ENCODE assay signal across 16 cellular contexts in genomic region chr11:635945-636510, GRCh38. TPM values are rescaled to one million over a fixed set of nuclear protein-coding genes. Genes with fewer than 3 reads are reported as not detected.
DNase-seq lines count a peak whose midpoint lies in the region; ATAC-seq and TF ChIP-seq lines count a peak whose summit lies in the region.
"Had no signal": no experiment of that assay in that cellular context is flagged by ENCODE, and none has a peak within 500 bp of the region (broad histone marks: within the 10 kb centered on the region; RNA-seq: fewer than 3 reads in every experiment).

No MANE protein-coding gene starts in this region.

- 69% methylated on average over 22 of the region's 22 CpGs for WGBS in hepatocyte (ENCODE audit: low lambda C conversion rate, missing lambda C conversion rate)

- peaks cover 17% of the 10 kb centered on the region for H3K4me1 Mint-ChIP-seq in nephron

- H3K4me1 ChIP-seq in ES-I3 (ENCODE audit: insufficient read depth, low read length) = peaks cover 6% of the 10 kb centered on the region; the same call in 1 of the 2 replicates
- peaks cover 22% of the 10 kb centered on the region for H3K4me1 ChIP-seq in HUES48 (ENCODE audit: control insufficient read depth, insufficient read depth, low read length)
- H3K4me1 ChIP-seq in hepatocyte (ENCODE audit: insufficient read depth) = peaks cover 22% of the 10 kb centered on the region

- peak overlapping the region; percentile 11; the same call in 1 of the 2 replicates for H3K9ac ChIP-seq in ES-I3 (ENCODE audit: low read depth, low read length)
- H3K9ac ChIP-seq in HUES48 (ENCODE audit: low read depth, low read length) = no peak overlapping the region
- H3K9ac ChIP-seq: BLaER1 had no signal

- H3K9me3 Mint-ChIP-seq in nephron = no peaks in the 10 kb centered on the region

- H2AFZ ChIP-seq in hepatocyte = no peak overlapping the region

- no peak overlapping the region for H3K27ac Mint-ChIP-seq in nephron

- H3K27me3 ChIP-seq in HUES48 (ENCODE audit: control insufficient read depth, insufficient read depth, low read length) (peaks cover 61% of the 10 kb centered on the region), hepatocyte (peaks cover 40% of the 10 kb centered on the region)

- no peaks in the 10 kb centered on the region for H3K36me3 ChIP-seq in ES-I3 (ENCODE audit: insufficient read depth, low read length)
- H3K36me3 ChIP-seq in HUES48 (ENCODE audit: control insufficient read depth, insufficient read depth, low read length) = no peaks in the 10 kb centered on the region
- no peaks in the 10 kb centered on the region for H3K36me3 ChIP-seq in hepatocyte (replicated peaks; ENCODE audit: insufficient read depth, low read depth)

- H3K27me3 Mint-ChIP-seq in nephron (ENCODE audit: low read depth) = peaks cover 65% of the 10 kb centered on the region

- H3K79me2 ChIP-seq in hepatocyte = no peaks in the 10 kb centered on the region

- ATAC-seq in GM19351 (IDR thresholded peaks at IDR 0.05; ENCODE audit: unreplicated experiment) = no peak
- ATAC-seq: K562 had no signal

- DNase-seq in hepatocyte (ENCODE audit: low spot score) = peak; percentile 13
- no peak for DNase-seq in AG08396 (ENCODE audit: low spot score)
- DNase-seq in kidney glomerular epithelial cell (lab: John Stamatoyannopoulos, UW) = no peak
- DNase-seq: EL, NCI-H1436 treated with DMSO at 0.1 percent for 48 hours, NCI-H2081, NCI-H524, SIG-M5 had no signal

- H3K4me2 ChIP-seq in hepatocyte = no peak overlapping the region
- H3K4me2 ChIP-seq: BLaER1 had no signal

- H3K4me3 ChIP-seq in HUES48 (ENCODE audit: low read depth, low read length) = peak overlapping the region; percentile 60; the same call in 1 of the 2 replicates
- H3K4me3 ChIP-seq in hepatocyte = no peak overlapping the region
- H3K4me3 ChIP-seq: BLaER1, K562 had no signal

- H3K36me3 Mint-ChIP-seq in nephron (ENCODE audit: low read depth) = peaks cover 5% of the 10 kb centered on the region

- H3K9me2 ChIP-seq in hepatocyte (replicated peaks; ENCODE audit: insufficient read depth) = no peaks in the 10 kb centered on the region

- H3K27ac ChIP-seq in HUES48 (ENCODE audit: low read depth, low read length) (no peak overlapping the region), hepatocyte (no peak overlapping the region)
- H3K27ac ChIP-seq: BLaER1 had no signal

- peaks cover 40% of the 10 kb centered on the region for H4K20me1 ChIP-seq in hepatocyte (ENCODE audit: insufficient read depth, poor library complexity, severe bottlenecking)

- H3K9me3 ChIP-seq in ES-I3 (ENCODE audit: control insufficient read depth, insufficient read depth, low read length) (no peaks in the 10 kb centered on the region), HUES48 (ENCODE audit: control insufficient read depth, insufficient read depth, low read length) (no peaks in the 10 kb centered on the region), hepatocyte (ENCODE audit: low read depth) (no peaks in the 10 kb centered on the region)
- H3K9me3 ChIP-seq: BLaER1 had no signal

- H3K4me3 Mint-ChIP-seq in nephron = peak overlapping the region in 2 of 3 experiments; percentile 32 to 37

- no peak for TF ChIP-seq CTCF in hepatocyte (IDR thresholded peaks at IDR 0.05; ENCODE audit: poor library complexity)
- TF ChIP-seq CTCF in nephron (IDR thresholded peaks at IDR 0.05; ENCODE audit: unreplicated experiment in 3 of 3) = no peak

RNA-seq across cellular contexts. Expression of gene DRD4, which starts 1.0 kb away (rescaled TPM):
- total RNA-seq in hepatocyte = not detected in 2 replicates
- 1.1 and 2.9 TPM in 2 replicates for polyA plus RNA-seq in hepatocyte

RNA-seq across cellular contexts. Expression of gene SCT, which starts 9.0 kb away (rescaled TPM):
- not detected in 2 replicates for total RNA-seq in hepatocyte
- polyA plus RNA-seq in hepatocyte = 20.5 and 21.7 TPM in 2 replicates
- total RNA-seq: HT1080, K562 had no signal
- polyA plus RNA-seq: AG04450, K562 had no signal

RNA-seq across cellular contexts. Expression of gene CDHR5, which starts 11.3 kb away (rescaled TPM):
- total RNA-seq in hepatocyte = 91.5 and 114 TPM in 2 replicates
- 142 and 166 TPM in 2 replicates for polyA plus RNA-seq in hepatocyte
- total RNA-seq: HT1080 had no signal
- polyA plus RNA-seq: AG04450, K562 had no signal

RNA-seq across cellular contexts. Expression of gene IRF7, which starts 20.3 kb away (rescaled TPM):
- 9.3 and 10.4 TPM in 2 replicates for total RNA-seq in hepatocyte
- polyA plus RNA-seq in hepatocyte = 24.6 and 30.4 TPM in 2 replicates
- total RNA-seq: HT1080 had no signal

RNA-seq across cellular contexts. Expression of gene DEAF1, which starts 59.0 kb away (rescaled TPM):
- total RNA-seq in hepatocyte = 27.2 and 41.5 TPM in 2 replicates
- polyA plus RNA-seq in hepatocyte = 59.1 and 75.1 TPM in 2 replicates
